Comparison of ENCODE assay signal across 24 cellular contexts in genomic region chr4:148438047-148438446, GRCh38. TPM values are rescaled to one million over a fixed set of nuclear protein-coding genes. Genes with fewer than 3 reads are reported as not detected.
DNase-seq lines count a peak whose midpoint lies in the region; ATAC-seq and TF ChIP-seq lines count a peak whose summit lies in the region.
"Had no signal": no experiment of that assay in that cellular context is flagged by ENCODE, and none has a peak within 500 bp of the region (broad histone marks: within the 10 kb centered on the region; RNA-seq: fewer than 3 reads in every experiment).

No MANE protein-coding gene starts in this region.

- H3K9me3 Mint-ChIP-seq in activated naive CD4-positive, alpha-beta T cell treated with anti-CD3 and anti-CD28 coated beads for 36 hours = no peaks in the 10 kb centered on the region
- H3K9me3 Mint-ChIP-seq: CD8-positive, alpha-beta T cell had no signal

- intact Hi-C loops in activated naive CD4-positive, alpha-beta T cell treated with anti-CD3 and anti-CD28 coated beads for 36 hours (cut with micrococcal nuclease) = loop anchor here (10.0 kb wide), 1 partner anchor 827 kb away; no protein-coding TSS in a partner anchor
- intact Hi-C loops in PC-3 (cut with micrococcal nuclease) = no loop called here
- intact Hi-C loops in cardiac septum (cut with DNase I) = no loop called here
- intact Hi-C loops in Right ventricle myocardium superior (cut with DNase I) = no loop called here

- H4K12ac ChIP-seq in trophoblast cell (ENCODE audit: low read depth, low read length) = no peak overlapping the region

- WGBS in trophoblast cell (ENCODE audit: extremely low coverage, insufficient coverage, insufficient read length) = no CpG with 5 or more reads among the region's 2 CpGs

- H3K27me3 ChIP-seq in PC-3 (ENCODE audit: low read length) (no peaks in the 10 kb centered on the region), trophoblast cell (ENCODE audit: insufficient read depth, low read length) (no peaks in the 10 kb centered on the region)
- H3K27me3 ChIP-seq: Peyer's patch had no signal

- POLR2A ChIA-PET in PC-3 (lab: Charles Lee; ENCODE audit: unreplicated experiment) = no interaction called here

- TF ChIP-seq CTCF in PC-3 (conservative IDR thresholded peaks at IDR 0.05; ENCODE audit: low read depth, low read length) (0 out of 2 replicates have a peak, but pooled peaks have one; percentile 10), epithelial cell of esophagus (IDR thresholded peaks at IDR 0.05; ENCODE audit: insufficient read depth, low read depth, low read length, missing control alignments) (peak; percentile 5)

- no peak overlapping the region for H4K91ac ChIP-seq in trophoblast cell (ENCODE audit: low read depth, low read length)

- H3K4me3 ChIP-seq in PC-3 (ENCODE audit: low read length) = no peak overlapping the region
- no peak overlapping the region for H3K4me3 ChIP-seq in epithelial cell of esophagus (ENCODE audit: low read length)
- no peak overlapping the region for H3K4me3 ChIP-seq in trophoblast cell (ENCODE audit: low read depth, low read length)
- H3K4me3 ChIP-seq: BLaER1 treated with 17β-estradiol and CSF1 and Interleukin-3, amounts not matched to agents 10 nM and 100 nM; Peyer's patch had no signal

- no peaks in the 10 kb centered on the region for H3F3A ChIP-seq in PC-3 (ENCODE audit: low read length, unreplicated experiment)

- no peak overlapping the region for H2BK120ac ChIP-seq in trophoblast cell (ENCODE audit: insufficient read depth, low read length, poor library complexity)

- no peak overlapping the region for H3K14ac ChIP-seq in trophoblast cell (ENCODE audit: low read length)

- H3K36me3 ChIP-seq in PC-3 (ENCODE audit: low read depth, low read length) (no peaks in the 10 kb centered on the region), trophoblast cell (ENCODE audit: control insufficient read depth in 1 of 2, insufficient read depth in 2 of 2, low read length in 2 of 2) (no peaks in the 10 kb centered on the region)
- H3K36me3 ChIP-seq: BLaER1 treated with 17β-estradiol and CSF1 and Interleukin-3, amounts not matched to agents 10 nM and 100 nM had no signal

- no peaks in the 10 kb centered on the region for H3K9me3 ChIP-seq in PC-3 (ENCODE audit: low read length)
- H3K9me3 ChIP-seq in trophoblast cell (ENCODE audit: insufficient read depth, low read depth, low read length) = no peaks in the 10 kb centered on the region
- H3K9me3 ChIP-seq: BLaER1 treated with 17β-estradiol and CSF1 and Interleukin-3, amounts not matched to agents 10 nM and 100 nM; Peyer's patch had no signal

- ATAC-seq in PC-3 = no peak
- ATAC-seq in Right ventricle myocardium superior (ENCODE audit: poor library complexity) = no peak
- ATAC-seq: CD8-positive, alpha-beta T cell; Right ventricle myocardium inferior had no signal

- H3K9ac ChIP-seq in PC-3 (ENCODE audit: low read length) (no peak overlapping the region), trophoblast cell (ENCODE audit: low read length) (peak overlapping the region; percentile 58)
- H3K9ac ChIP-seq: BLaER1 treated with 17β-estradiol and CSF1 and Interleukin-3, amounts not matched to agents 10 nM and 100 nM had no signal

- peaks cover 5% of the 10 kb centered on the region for H3K36me3 Mint-ChIP-seq in activated naive CD4-positive, alpha-beta T cell treated with anti-CD3 and anti-CD28 coated beads for 36 hours (ENCODE audit: low read depth)

- H3K27ac Mint-ChIP-seq in activated naive CD4-positive, alpha-beta T cell treated with anti-CD3 and anti-CD28 coated beads for 36 hours = no peak overlapping the region
- H3K27ac Mint-ChIP-seq: CD8-positive, alpha-beta T cell had no signal

- H3K4me3 Mint-ChIP-seq in activated naive CD4-positive, alpha-beta T cell treated with anti-CD3 and anti-CD28 coated beads for 36 hours = no peak overlapping the region
- H3K4me3 Mint-ChIP-seq: CD8-positive, alpha-beta T cell had no signal

- H2BK5ac ChIP-seq in trophoblast cell (ENCODE audit: low read depth, low read length, poor library complexity) = no peak overlapping the region

- H3K27me3 Mint-ChIP-seq in activated naive CD4-positive, alpha-beta T cell treated with anti-CD3 and anti-CD28 coated beads for 36 hours (ENCODE audit: low read depth) = no peaks in the 10 kb centered on the region

- H3K27ac ChIP-seq in PC-3 (ENCODE audit: low read length) (no peak overlapping the region), trophoblast cell (ENCODE audit: low read depth, low read length) (no peak overlapping the region)
- H3K27ac ChIP-seq: 22Rv1; BLaER1 treated with 17β-estradiol and CSF1 and Interleukin-3, amounts not matched to agents 10 nM and 100 nM; HL-60; Peyer's patch had no signal

- H3K79me2 ChIP-seq in PC-3 (ENCODE audit: low read length) (0 out of 2 replicates have a peak, but pooled peaks cover 4% of the 10 kb centered on the region), trophoblast cell (ENCODE audit: control insufficient read depth, insufficient read depth, low read length, poor library complexity) (no peaks in the 10 kb centered on the region)

- H3K4me1 Mint-ChIP-seq in activated naive CD4-positive, alpha-beta T cell treated with anti-CD3 and anti-CD28 coated beads for 36 hours (ENCODE audit: low read depth) = peaks cover 60% of the 10 kb centered on the region

- BruUV-seq in PC-3 (replicated peaks; lab: Mats Ljungman, UMichigan) = no TSS peak

- H4K20me1 ChIP-seq in PC-3 (ENCODE audit: low read length) = no peaks in the 10 kb centered on the region

- no peak overlapping the region for H3K18ac ChIP-seq in trophoblast cell (ENCODE audit: low read length)

- H2AFZ ChIP-seq in PC-3 (ENCODE audit: low read length) (no peak overlapping the region), trophoblast cell (ENCODE audit: insufficient read depth, low read length, poor library complexity) (no peak overlapping the region)

- no peak overlapping the region for H3K4ac ChIP-seq in trophoblast cell (ENCODE audit: low read depth, low read length)

- H2BK12ac ChIP-seq in trophoblast cell (ENCODE audit: low read length) = no peak overlapping the region

- H3K4me1 ChIP-seq in PC-3 (ENCODE audit: insufficient read depth, low read length) (peaks cover 18% of the 10 kb centered on the region; the same call in 1 of the 2 replicates), trophoblast cell (ENCODE audit: control insufficient read depth in 1 of 2, insufficient read depth in 2 of 2, low read length in 2 of 2) (no peaks in the 10 kb centered on the region)

- no peak overlapping the region for H4K8ac ChIP-seq in trophoblast cell (ENCODE audit: low read depth, low read length)

- H2AK5ac ChIP-seq in trophoblast cell (ENCODE audit: low read length) = no peak overlapping the region

- H3K79me1 ChIP-seq in trophoblast cell (ENCODE audit: low read length) = peaks cover 2% of the 10 kb centered on the region

- no peaks in the 10 kb centered on the region for H3K9me2 ChIP-seq in PC-3 (replicated peaks; ENCODE audit: low read length)

- CTCF ChIA-PET in activated naive CD4-positive, alpha-beta T cell treated with anti-CD3 and anti-CD28 coated beads for 36 hours (lab: Charles Lee) = no interaction called here
- CTCF ChIA-PET in PC-3 (lab: Charles Lee) = no interaction called here

- H3K4me2 ChIP-seq in PC-3 (ENCODE audit: low read length) (no peak overlapping the region), trophoblast cell (ENCODE audit: low read length) (no peak overlapping the region)
- H3K4me2 ChIP-seq: BLaER1 treated with 17β-estradiol and CSF1 and Interleukin-3, amounts not matched to agents 10 nM and 100 nM had no signal

- DNase-seq in activated naive CD4-positive, alpha-beta T cell treated with anti-CD3 and anti-CD28 coated beads for 36 hours = peak; percentile 14
- DNase-seq in activated naive CD4-positive, alpha-beta T cell treated with anti-CD3 and anti-CD28 coated beads, Interleukin-2, amount 50 U/mL, for 16 hours = no peak
- DNase-seq in PC-3 (no peak), epithelial cell of esophagus (ENCODE audit: low read depth) (no peak), trophoblast cell (no peak), cardiac septum (ENCODE audit: low spot score) (no peak), Right ventricle myocardium superior (no peak), middle frontal gyrus (ENCODE audit: extremely low spot score, low spot score) (no peak)
- DNase-seq: ACHN; CD8-positive, alpha-beta T cell; DMS153; GDM1; KG1; NCI-H1105; NCI-H146; NCI-H2029; NCI-H2227 treated with DMSO at 0.1 percent for 48 hours; NCI-H510A treated with DMSO at 0.1 percent for 48 hours; NCI-H748 treated with DMSO at 0.1 percent for 48 hours; Peyer's patch had no signal

- no peak overlapping the region for H3K23ac ChIP-seq in trophoblast cell (ENCODE audit: low read length)

RNA-seq across cellular contexts. Expression of gene NR3C2, which starts 4.2 kb away (rescaled TPM):
- 1 to 10 TPM; 5.3 to 6.1 TPM for total RNA-seq in activated naive CD4-positive, alpha-beta T cell treated with anti-CD3 and anti-CD28 coated beads for 36 hours
- total RNA-seq in PC-3 (2014; rRNA removed) (1.2 and 2.8 TPM in 2 replicates), cardiac septum (17.3 TPM), Right ventricle myocardium superior (24.7 TPM)
- 0.12 and 0.24 TPM in 2 replicates for polyA plus RNA-seq in trophoblast cell (2013)
